28 cellular contexts compared by ENCODE assay signal in genomic region chr5:64973226-64973625, GRCh38.
"Had no signal": no experiment of that assay in that cellular context is flagged by ENCODE, and none has a peak within 500 bp of the region (broad histone marks: within the 10 kb centered on the region; RNA-seq: fewer than 3 reads in every experiment).

No MANE protein-coding gene starts in this region.

- H3K27me3 ChIP-seq: esophagus squamous epithelium, gastrocnemius medialis, hepatocyte, pancreas, thyroid gland had no signal

- H3K79me2 ChIP-seq: hepatocyte had no signal

- H2AFZ ChIP-seq: hepatocyte had no signal

- H3K27ac ChIP-seq: epithelial cell of prostate, esophagus squamous epithelium, gastrocnemius medialis, hepatocyte, pancreas, prostate gland, thyroid gland, WERI-Rb-1 had no signal

- DNase-seq: activated CD4-positive, alpha-beta memory T cell treated with anti-CD3 and anti-CD28 coated beads for 36 hours; activated CD4-positive, alpha-beta T cell treated with anti-CD3 and anti-CD28 coated beads, Interleukin-2, amount 10 ng/mL, durations not matched to agents 24 days and 14 days; activated CD4-positive, CD25-positive, alpha-beta regulatory T cell treated with anti-CD3 and anti-CD28 coated beads, Interleukin-2, amount 50 U/mL, for 72 hours; activated CD8-positive, alpha-beta memory T cell treated with anti-CD3 and anti-CD28 coated beads, Interleukin-2, amount 50 U/mL, for 4 hours; activated effector memory CD4-positive, alpha-beta T cell treated with anti-CD3 and anti-CD28 coated beads, Interleukin-2, amount 50 U/mL, for 16 hours; activated naive CD4-positive, alpha-beta T cell treated with anti-CD3 and anti-CD28 coated beads for 36 hours; activated naive CD8-positive, alpha-beta T cell treated with anti-CD3 and anti-CD28 coated beads, Interleukin-2, amount 10 ng/mL, durations not matched to agents 7 days and 5 days; activated T-cell treated with anti-CD3 and anti-CD28 coated beads, Interleukin-2, amount 50 U/mL, for 1 hour; effector CD4-positive, alpha-beta T cell; esophagus squamous epithelium; gastrocnemius medialis; kidney; left colon; naive B cell; pancreas; retina; small intestine; stimulated activated CD4-positive, alpha-beta T cell treated with anti-CD3 and anti-CD28 coated beads, Interleukin-1b, Interleukin-23, amount 100 ng/mL, for 48 hours; stimulated activated CD4-positive, alpha-beta T cell treated with anti-CD3 and anti-CD28 coated beads, Interleukin-4, amount 100 ng/mL, for 4 hours; stimulated activated CD8-positive, alpha-beta memory T cell treated with anti-CD3 and anti-CD28 coated beads, Interleukin-4, amount 100 ng/mL, for 48 hours; stimulated activated naive CD8-positive, alpha-beta T cell treated with anti-CD3 and anti-CD28 coated beads, Interleukin-15, amount 100 ng/mL, for 72 hours; substantia nigra; T1000; thyroid gland; WERI-Rb-1 had no signal

- H3K9me3 ChIP-seq: esophagus squamous epithelium, gastrocnemius medialis, pancreas, prostate gland, thyroid gland had no signal

- H3K36me3 ChIP-seq: gastrocnemius medialis, pancreas, prostate gland, thyroid gland had no signal

- H3K4me3 ChIP-seq: esophagus squamous epithelium, gastrocnemius medialis, hepatocyte, pancreas, prostate gland, thyroid gland had no signal

- H3K4me2 ChIP-seq: hepatocyte had no signal

- H3K4me1 ChIP-seq: esophagus squamous epithelium, gastrocnemius medialis, pancreas, prostate gland, thyroid gland had no signal
